In genomic region chr3:4493931-4494806, GRCh38 we compare ENCODE assay signal across 8 cellular contexts. TPM values are rescaled to one million over a fixed set of nuclear protein-coding genes. Genes with fewer than 3 reads are reported as not detected.
DNase-seq lines count a peak whose midpoint lies in the region; ATAC-seq lines count a peak whose summit lies in the region.

No MANE protein-coding gene starts in this region.

- peaks cover 15% of the 10 kb centered on the region for H3K4me1 ChIP-seq in neuron (ENCODE audit: insufficient read depth, low read length)

- peaks cover 9% of the 10 kb centered on the region for H3K27me3 Mint-ChIP-seq in activated CD8-positive, alpha-beta memory T cell treated with anti-CD3 and anti-CD28 coated beads, Interleukin-2, amount 10 ng/mL, durations not matched to agents 7 days and 5 days

- H2AFZ ChIP-seq in neuron (ENCODE audit: low read depth, low read length) = peak overlapping the region; percentile 96

- H3K9me3 Mint-ChIP-seq in activated CD8-positive, alpha-beta memory T cell treated with anti-CD3 and anti-CD28 coated beads, Interleukin-2, amount 10 ng/mL, durations not matched to agents 7 days and 5 days (ENCODE audit: low read depth) = no peaks in the 10 kb centered on the region

- H3K4me1 Mint-ChIP-seq in activated CD8-positive, alpha-beta memory T cell treated with anti-CD3 and anti-CD28 coated beads, Interleukin-2, amount 10 ng/mL, durations not matched to agents 7 days and 5 days = peaks cover 43% of the 10 kb centered on the region

- CTCF ChIA-PET in activated CD8-positive, alpha-beta memory T cell treated with anti-CD3 and anti-CD28 coated beads, Interleukin-2, amount 10 ng/mL, durations not matched to agents 7 days and 5 days (lab: Charles Lee) = interaction anchor here (0.7 to 5.3 kb wide), 12 partner anchors 9 to 217 kb away, joined by 3 to 44 read pairs (median 6); partner anchors contain the start of gene SUMF1

- H3K4me3 Mint-ChIP-seq in activated CD8-positive, alpha-beta memory T cell treated with anti-CD3 and anti-CD28 coated beads, Interleukin-2, amount 10 ng/mL, durations not matched to agents 7 days and 5 days = peak overlapping the region; percentile 92

- peak overlapping the region; percentile 82 for H3K4me3 ChIP-seq in neuron (ENCODE audit: low read length)

- H3K27ac Mint-ChIP-seq in activated CD8-positive, alpha-beta memory T cell treated with anti-CD3 and anti-CD28 coated beads, Interleukin-2, amount 10 ng/mL, durations not matched to agents 7 days and 5 days = peak overlapping the region; percentile 86

- H3K27me3 ChIP-seq in neuron (ENCODE audit: insufficient read depth, low read length) = peaks cover 23% of the 10 kb centered on the region

- H3K36me3 ChIP-seq in neuron (ENCODE audit: insufficient read depth, low read length) = no peaks in the 10 kb centered on the region

- no peaks in the 10 kb centered on the region for H3K9me3 ChIP-seq in neuron (ENCODE audit: low read length)

- peaks cover 30% of the 10 kb centered on the region for H3K36me3 Mint-ChIP-seq in activated CD8-positive, alpha-beta memory T cell treated with anti-CD3 and anti-CD28 coated beads, Interleukin-2, amount 10 ng/mL, durations not matched to agents 7 days and 5 days

- peak; percentile 0 for ATAC-seq in HG02571 (IDR thresholded peaks at IDR 0.05; ENCODE audit: unreplicated experiment)
- peak; percentile 0 for ATAC-seq in activated CD8-positive, alpha-beta memory T cell treated with anti-CD3 and anti-CD28 coated beads, Interleukin-2, amount 10 ng/mL, durations not matched to agents 7 days and 5 days
- ATAC-seq in HG03460 (IDR thresholded peaks at IDR 0.05; ENCODE audit: unreplicated experiment) = no peak
- ATAC-seq in HG03108 (IDR thresholded peaks at IDR 0.05; ENCODE audit: unreplicated experiment) = no peak
- no peak for ATAC-seq in GM18861 (IDR thresholded peaks at IDR 0.05; ENCODE audit: unreplicated experiment)

- DNase-seq in Ammon's horn (ENCODE audit: low spot score) (peak; percentile 32), fibroblast of peridontal ligament (ENCODE audit: extremely low read depth) (peak; percentile 12)
- no peak for DNase-seq in activated CD8-positive, alpha-beta memory T cell treated with anti-CD3 and anti-CD28 coated beads, Interleukin-2, amount 10 ng/mL, durations not matched to agents 7 days and 5 days

RNA-seq across cellular contexts. Expression of gene ITPR1, which starts 1.0 kb away (rescaled TPM):
- 100 to 1,000 TPM; 109 to 116 TPM for total RNA-seq in activated CD8-positive, alpha-beta memory T cell treated with anti-CD3 and anti-CD28 coated beads, Interleukin-2, amount 10 ng/mL, durations not matched to agents 7 days and 5 days

RNA-seq across cellular contexts. Expression of gene SUMF1, which starts 27.1 kb away (rescaled TPM):
- total RNA-seq in activated CD8-positive, alpha-beta memory T cell treated with anti-CD3 and anti-CD28 coated beads, Interleukin-2, amount 10 ng/mL, durations not matched to agents 7 days and 5 days = 10 to 100 TPM in 1 of 2 experiments, 1 to 10 TPM in 1; 9.1 to 12.7 TPM

Comparison
In these comparisons a context has a peak if more than half of its experiments do, and no peak if none do; other contexts are left out.
1. ATAC-seq: peak in HG02571 (single experiment) and activated CD8-positive, alpha-beta memory T cell treated with anti-CD3 and anti-CD28 coated beads, Interleukin-2, amount 10 ng/mL, durations not matched to agents 7 days and 5 days (single experiment); none in HG03460 (single experiment), HG03108 (single experiment) and GM18861 (single experiment).